In genomic region chr19:13101590-13102415, GRCh38 we compare ENCODE assay signal across 9 cellular contexts. TPM values are rescaled to one million over a fixed set of nuclear protein-coding genes. Genes with fewer than 3 reads are reported as not detected.
DNase-seq lines count a peak whose midpoint lies in the region; ATAC-seq and TF ChIP-seq lines count a peak whose summit lies in the region.
"Had no signal": no experiment of that assay in that cellular context is flagged by ENCODE, and none has a peak within 500 bp of the region (broad histone marks: within the 10 kb centered on the region; RNA-seq: fewer than 3 reads in every experiment).

No MANE protein-coding gene starts in this region.

- no peak for TF ChIP-seq RAD21 in SK-N-SH (IDR thresholded peaks at IDR 0.05; ENCODE audit: low read length)

- WGBS in SK-N-SH (ENCODE audit: low lambda C conversion rate), result 90% methylated on average over 7 of the region's 7 CpGs
- WGBS in sigmoid colon, 2 donors, result 55 to 71% methylated on average over 7 of the region's 7 CpGs

- peak overlapping the region; percentile 71 for H3K9ac ChIP-seq in SK-N-SH

- no peaks in the 10 kb centered on the region; the same call in 1 of the 2 replicates for H3K36me3 ChIP-seq in GM06990 (ENCODE audit: control insufficient read depth, insufficient read depth, low read length)
- H3K36me3 ChIP-seq in SK-N-SH (replicated peaks in 1 of 2; ENCODE audit: control insufficient read depth in 1 of 2, insufficient read depth in 2 of 2, low read length in 1 of 2), result peaks cover 0 to 17% of the 10 kb centered on the region in 2 experiments
- H3K36me3 ChIP-seq in sigmoid colon, result no peaks in the 10 kb centered on the region

- DNase-seq in GM06990 (ENCODE audit: extremely low read depth, insufficient read length) (no peak), SK-N-SH (no peak), fibroblast of pulmonary artery (ENCODE audit: low read depth) (no peak), sigmoid colon (no peak), cerebellum (ENCODE audit: low spot score) (no peak), GOT3 (lab: John Stamatoyannopoulos, UW) (no peak)
- DNase-seq: SIG-M5 had no signal

- H3K4me3 ChIP-seq in GM06990 (replicated peaks; ENCODE audit: low read depth, low read length) (peak overlapping the region; percentile 68), SK-N-SH (ENCODE audit: low read depth in 2 of 2, low read length in 1 of 2) (peak overlapping the region; percentile 42 to 51), fibroblast of pulmonary artery (replicated peaks; ENCODE audit: low read depth, low read length) (peak overlapping the region; percentile 35), sigmoid colon (peak overlapping the region; percentile 18 to 58 (median 46))

- H4K20me1 ChIP-seq in SK-N-SH (ENCODE audit: insufficient read depth), result no peaks in the 10 kb centered on the region

- no peaks in the 10 kb centered on the region for H3K9me2 ChIP-seq in SK-N-SH

- no peak for TF ChIP-seq EP300 in SK-N-SH (IDR thresholded peaks at IDR 0.05; ENCODE audit: borderline replicate concordance in 1 of 2, low read depth in 1 of 2, low read length in 1 of 2)
- no peak for TF ChIP-seq EP300 in sigmoid colon (IDR thresholded peaks at IDR 0.05)

- peak overlapping the region; percentile 81 for H3K4me2 ChIP-seq in SK-N-SH

- H3F3A ChIP-seq in SK-N-SH (replicated peaks; ENCODE audit: insufficient read depth), result peaks cover 5% of the 10 kb centered on the region

- H3K79me2 ChIP-seq in SK-N-SH (ENCODE audit: insufficient read depth), result peaks cover 12% of the 10 kb centered on the region; the same call in 1 of the 2 replicates

- no peak for ATAC-seq in GM18520 (IDR thresholded peaks at IDR 0.05; ENCODE audit: unreplicated experiment)
- ATAC-seq in GM21515 (IDR thresholded peaks at IDR 0.05; ENCODE audit: unreplicated experiment), result no peak

- intact Hi-C loops in sigmoid colon (cut with DNase I), result loop anchor here (5.0 to 10.0 kb wide), 2 partner anchors 50 to 217 kb away; partner anchors contain the start of genes DNASE2, IER2, KLF1 and STX10

- CTCF ChIA-PET in SK-N-SH (lab: Yijun Ruan, JAX), result interaction anchor here (0.7 to 9.5 kb wide), 12 partner anchors 9 to 220 kb away, joined by 3 to 76 read pairs (median 3); partner anchors contain the start of gene DNASE2

- TF ChIP-seq CTCF in GM06990 (IDR thresholded peaks at IDR 0.05; ENCODE audit: insufficient read depth, low read length, poor library complexity, severe bottlenecking) (no peak), SK-N-SH (IDR thresholded peaks at IDR 0.05) (no peak), fibroblast of pulmonary artery (IDR thresholded peaks at IDR 0.05; ENCODE audit: low read length, missing control alignments) (no peak), sigmoid colon (IDR thresholded peaks at IDR 0.05) (no peak)

- H3K27me3 ChIP-seq in GM06990 (replicated peaks; ENCODE audit: control insufficient read depth, insufficient read depth, low read length) (no peaks in the 10 kb centered on the region), SK-N-SH (ENCODE audit: insufficient read depth) (no peaks in the 10 kb centered on the region), sigmoid colon (no peaks in the 10 kb centered on the region)

- H3K27ac ChIP-seq in SK-N-SH (ENCODE audit: low read depth in 2 of 2, low read length in 1 of 2) (peak overlapping the region; percentile 40 to 92; a peak in 3 of 4 replicates), sigmoid colon (peak overlapping the region; percentile 74 to 95 (median 86))

- H3K9me3 ChIP-seq in SK-N-SH, result no peaks in the 10 kb centered on the region
- H3K9me3 ChIP-seq in sigmoid colon, result no peaks in the 10 kb centered on the region

- TF ChIP-seq POLR2A in sigmoid colon (IDR thresholded peaks at IDR 0.05), result no peak

- peak overlapping the region; percentile 32; the same call in 1 of the 2 replicates for H2AFZ ChIP-seq in SK-N-SH (ENCODE audit: low read depth)

- H3K4me1 ChIP-seq in SK-N-SH (ENCODE audit: control insufficient read depth in 1 of 2, insufficient read depth in 2 of 2, low read depth in 1 of 2, low read length in 1 of 2), result peaks cover 0 to 24% of the 10 kb centered on the region in 2 experiments; a peak in 3 of 4 replicates
- H3K4me1 ChIP-seq in sigmoid colon, result peaks cover 0 to 62% (median 49%) of the 10 kb centered on the region in 4 donors

- POLR2A ChIA-PET in SK-N-SH (lab: Yijun Ruan, JAX), result no interaction called here

TF ChIP-seq in SK-N-SH, 30 proteins besides CTCF, POLR2A, EP300 and RAD21 (continues in another document):
- TF ChIP-seq ZBTB33 (IDR thresholded peaks at IDR 0.05; ENCODE audit: borderline replicate concordance, low read depth) (no peak), POLR2AphosphoS5 (IDR thresholded peaks at IDR 0.05; ENCODE audit: low read depth, low read length) (no peak), ELF1 (IDR thresholded peaks at IDR 0.05) (no peak), MEF2A (IDR thresholded peaks at IDR 0.05; ENCODE audit: borderline replicate concordance, low read depth) (no peak), CHD2 (IDR thresholded peaks at IDR 0.05; ENCODE audit: low read length, partially characterized antibody) (no peak), SIN3A (IDR thresholded peaks at IDR 0.05; ENCODE audit: borderline replicate concordance, low read depth, low read length) (no peak), RXRA (IDR thresholded peaks at IDR 0.05; ENCODE audit: borderline replicate concordance, low read depth) (no peak), EZH2phosphoT487 (IDR thresholded peaks at IDR 0.05; ENCODE audit: borderline replicate concordance, low read depth) (no peak), GATA2 (CRISPR knock-in tag; IDR thresholded peaks at IDR 0.05) (no peak), FOSL2 (IDR thresholded peaks at IDR 0.05; ENCODE audit: borderline replicate concordance, low read depth) (no peak), JUND (IDR thresholded peaks at IDR 0.05) (no peak), TEAD4 (IDR thresholded peaks at IDR 0.05; ENCODE audit: borderline replicate concordance, insufficient read depth) (no peak)
- TF ChIP-seq, protein P1, sequence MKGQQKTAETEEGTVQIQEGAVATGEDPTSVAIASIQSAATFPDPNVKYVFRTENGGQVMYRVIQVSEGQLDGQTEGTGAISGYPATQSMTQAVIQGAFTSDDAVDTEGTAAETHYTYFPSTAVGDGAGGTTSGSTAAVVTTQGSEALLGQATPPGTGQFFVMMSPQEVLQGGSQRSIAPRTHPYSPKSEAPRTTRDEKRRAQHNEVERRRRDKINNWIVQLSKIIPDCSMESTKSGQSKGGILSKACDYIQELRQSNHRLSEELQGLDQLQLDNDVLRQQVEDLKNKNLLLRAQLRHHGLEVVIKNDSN (IDR thresholded peaks at IDR 0.05; ENCODE audit: borderline replicate concordance, low read depth), result no peak

RNA-seq across cellular contexts. Expression of gene LYL1, which starts 0.9 kb away (rescaled TPM):
- polyA plus RNA-seq in SK-N-SH (2012; rRNA removed) (1.1 and 2.2 TPM in 2 replicates), sigmoid colon (10 to 100 TPM in 1 of 3 donors, 1 to 10 TPM in 2; 3.0 to 18.4 (median 3.7) TPM)
- 0.80 and 1.8 TPM in 2 replicates for polyA plus RNA-seq in SK-N-SH (2012; cell fraction: cytosol; rRNA removed)
- polyA plus RNA-seq in SK-N-SH (2012; cell fraction: nucleus; rRNA removed), result 3.7 and 4.9 TPM in 2 replicates
- total RNA-seq in sigmoid colon (10 to 100 TPM; 13.0 to 17.8 (median 15.2) TPM), cerebellum (3.1 TPM)

RNA-seq across cellular contexts. Expression of gene TRMT1, which starts 14.7 kb away (rescaled TPM):
- polyA plus RNA-seq in SK-N-SH (2012; rRNA removed) (60.9 and 64.9 TPM in 2 replicates), sigmoid colon (10 to 100 TPM in 2 of 3 donors, 1 to 10 TPM in 1; 6.7 to 48.6 (median 10.2) TPM)
- polyA plus RNA-seq in SK-N-SH (2012; cell fraction: cytosol; rRNA removed), result 15.7 and 22.8 TPM in 2 replicates
- 485 and 635 TPM in 2 replicates for polyA plus RNA-seq in SK-N-SH (2012; cell fraction: nucleus; rRNA removed)
- total RNA-seq in sigmoid colon (10 to 100 TPM; 17.4 to 25.8 (median 21.9) TPM), cerebellum (14.1 TPM)

RNA-seq across cellular contexts. Expression of gene NACC1, which starts 16.3 kb away (rescaled TPM):
- polyA plus RNA-seq in SK-N-SH (2012; rRNA removed) (72.8 and 127 TPM in 2 replicates), sigmoid colon (10 to 100 TPM; 15.0 to 67.2 (median 26.4) TPM)
- polyA plus RNA-seq in SK-N-SH (2012; cell fraction: cytosol; rRNA removed), result 36.3 and 58.8 TPM in 2 replicates
- polyA plus RNA-seq in SK-N-SH (2012; cell fraction: nucleus; rRNA removed), result 107 and 113 TPM in 2 replicates
- total RNA-seq in sigmoid colon (10 to 100 TPM in 3 of 4 donors, 1 to 10 TPM in 1; 8.1 to 20.5 (median 17.3) TPM), cerebellum (10.5 TPM)

RNA-seq across cellular contexts. Expression of gene STX10, which starts 48.4 kb away (rescaled TPM):
- polyA plus RNA-seq in SK-N-SH (2012; rRNA removed) (143 and 163 TPM in 2 replicates), sigmoid colon (100 to 1,000 TPM in 1 of 3 donors, 10 to 100 TPM in 2; 63.1 to 127 (median 64.0) TPM)
- 105 and 124 TPM in 2 replicates for polyA plus RNA-seq in SK-N-SH (2012; cell fraction: cytosol; rRNA removed)
- polyA plus RNA-seq in SK-N-SH (2012; cell fraction: nucleus; rRNA removed), result 322 and 532 TPM in 2 replicates
- total RNA-seq in sigmoid colon (10 to 100 TPM; 65.3 to 87.0 (median 76.8) TPM), cerebellum (19.7 TPM)

RNA-seq across cellular contexts. Expression of gene IER2, which starts 48.4 kb away (rescaled TPM):
- polyA plus RNA-seq in SK-N-SH (2012; rRNA removed), result 55.7 and 115 TPM in 2 replicates
- 56.1 and 82.2 TPM in 2 replicates for polyA plus RNA-seq in SK-N-SH (2012; cell fraction: cytosol; rRNA removed)
- 210 and 342 TPM in 2 replicates for polyA plus RNA-seq in SK-N-SH (2012; cell fraction: nucleus; rRNA removed)
- total RNA-seq in sigmoid colon, result 100 to 1,000 TPM in 2 of 4 donors, 10 to 100 TPM in 2; 30.3 to 215 (median 85.6) TPM
- 100 to 1,000 TPM in 2 of 3 donors, 10 to 100 TPM in 1; 62.9 to 163 (median 138) TPM for polyA plus RNA-seq in sigmoid colon
- 10.3 TPM for total RNA-seq in cerebellum
